22 cellular contexts compared by ENCODE assay signal in genomic region chr22:27542602-27543001, GRCh38.
DNase-seq lines count a peak whose midpoint lies in the region; ATAC-seq, FAIRE-seq and TF ChIP-seq lines count a peak whose summit lies in the region.
"Had no signal": no experiment of that assay in that cellular context is flagged by ENCODE, and none has a peak within 500 bp of the region (broad histone marks: within the 10 kb centered on the region; RNA-seq: fewer than 3 reads in every experiment).

No MANE protein-coding gene starts in this region.

- TF ChIP-seq POLR2A in H1 (IDR thresholded peaks at IDR 0.05; ENCODE audit: control extremely low read depth in 1 of 2, low read depth in 2 of 2, low read length in 2 of 2), result no peak

- H3K23ac ChIP-seq in H1 (ENCODE audit: insufficient read length), result no peak overlapping the region

- no peaks in the 10 kb centered on the region for H3K23me2 ChIP-seq in H1 (ENCODE audit: low read depth, low read length)

- in situ Hi-C loops in mammary epithelial cell (cut with MboI; ENCODE audit: low sequenced_read_pairs in 2 of 2), result no loop called here

- H3K4me1 ChIP-seq in H1 (replicated peaks in 1 of 4; ENCODE audit: control insufficient read depth in 3 of 4, insufficient read depth in 4 of 4, low read length in 3 of 4) (peaks cover 3 to 18% (median 11%) of the 10 kb centered on the region in 4 experiments; a peak in 6 of 7 replicates), mammary epithelial cell (ENCODE audit: insufficient read depth, low read length) (no peaks in the 10 kb centered on the region)
- H3K4me1 ChIP-seq: BE2C had no signal

- no peak overlapping the region for H2BK20ac ChIP-seq in H1 (ENCODE audit: low read length)

- CTCF ChIA-PET in H1 (lab: Charles Lee; ENCODE audit: partially characterized antibody), result interaction anchor here (0.7 kb wide), 1 partner anchor 102 kb away, joined by 3 read pairs; no protein-coding TSS in a partner anchor
- CTCF ChIA-PET in mammary epithelial cell (lab: Charles Lee; ENCODE audit: low non-redundant PET), result no interaction called here

- H3K79me1 ChIP-seq in H1 (ENCODE audit: low read depth, low read length), result no peaks in the 10 kb centered on the region

- H3K14ac ChIP-seq in H1 (ENCODE audit: insufficient read length), result no peak overlapping the region

- H3K9ac ChIP-seq in H1 (replicated peaks in 1 of 4; ENCODE audit: extremely low read depth in 1 of 4, low read depth in 3 of 4, low read length in 3 of 4) (no peak overlapping the region), mammary epithelial cell (ENCODE audit: insufficient read depth, low read length) (no peak overlapping the region)

- dilution Hi-C loops in mammary epithelial cell (cut with HindIII; ENCODE audit: low sequenced_read_pairs), result no loop called here

- FAIRE-seq in H1 (lab: Jason Lieb, UNC), result no peak
- FAIRE-seq: GM12891, H54, RCC 7860 had no signal

- no peak overlapping the region for H4K8ac ChIP-seq in H1 (ENCODE audit: extremely low read depth, insufficient read depth, low read length)

- TF ChIP-seq CTCF in H1 (IDR thresholded peaks at IDR 0.05; ENCODE audit: control extremely low read depth in 1 of 3, insufficient read depth in 1 of 3, low read depth in 1 of 3, low read length in 3 of 3), result no peak
- no peak for TF ChIP-seq CTCF in mammary epithelial cell (conservative IDR thresholded peaks at IDR 0.05 in 1 of 2, IDR thresholded peaks at IDR 0.05 in 1 of 2; ENCODE audit: extremely low read depth in 1 of 2, insufficient read depth in 1 of 2, low read depth in 1 of 2, low read length in 2 of 2)

- no peak overlapping the region for H4K91ac ChIP-seq in H1 (replicated peaks; ENCODE audit: insufficient read length, low read length)

- H3K27ac ChIP-seq in H1 (ENCODE audit: low read depth, low read length), result no peak overlapping the region
- no peak overlapping the region for H3K27ac ChIP-seq in mammary epithelial cell (ENCODE audit: insufficient read depth, low read depth, low read length)
- H3K27ac ChIP-seq: 22Rv1, SK-N-MC had no signal

- no peak overlapping the region for H3K4me2 ChIP-seq in H1 (ENCODE audit: insufficient read depth in 1 of 2, low read depth in 2 of 2, low read length in 2 of 2)
- H3K4me2 ChIP-seq in mammary epithelial cell (ENCODE audit: insufficient read depth, low read depth, low read length), result no peak overlapping the region

- H2AFZ ChIP-seq in H1 (ENCODE audit: low read length) (no peak overlapping the region), mammary epithelial cell (ENCODE audit: low read depth, low read length) (no peak overlapping the region)

- H4K20me1 ChIP-seq in H1 (replicated peaks in 1 of 2; ENCODE audit: control insufficient read depth in 1 of 2, insufficient read depth in 2 of 2, low read length in 2 of 2) (no peaks in the 10 kb centered on the region), mammary epithelial cell (ENCODE audit: insufficient read depth, low read length) (no peaks in the 10 kb centered on the region)

- peak; percentile 6 for DNase-seq in NCI-H1105 (lab: John Stamatoyannopoulos, UW)
- no peak for DNase-seq in NCI-H1105 treated with DMSO at 0.1 percent for 48 hours (lab: John Stamatoyannopoulos, UW)
- DNase-seq in DMS153 treated with DMSO at 0.1 percent for 48 hours (lab: John Stamatoyannopoulos, UW; ENCODE audit: unreplicated experiment), result peak; percentile 25
- peak; percentile 26 to 29 for DNase-seq in NCI-H1930 (lab: John Stamatoyannopoulos, UW)
- DNase-seq in H1 (ENCODE audit: low read depth in 1 of 2, low spot score in 2 of 2), result no peak
- DNase-seq in pons (ENCODE audit: low spot score), result no peak
- DNase-seq in mammary epithelial cell, result no peak
- DNase-seq: BE2C; CD4-positive, CD25-positive, alpha-beta regulatory T cell; DMS79; EL; GDM1; NCI-H187 treated with DMSO at 0.1 percent for 48 hours; NCI-H524; NCI-H774; SIG-M5 had no signal

- POLR2A ChIA-PET in H1 (lab: Charles Lee; ENCODE audit: partially characterized antibody), result no interaction called here

- H3K4me3 ChIP-seq in H1 (ENCODE audit: extremely low read depth in 1 of 4, insufficient read depth in 2 of 4, low read depth in 3 of 4, low read length in 4 of 4), result no peak overlapping the region
- no peak overlapping the region for H3K4me3 ChIP-seq in mammary epithelial cell (replicated peaks in 1 of 3; ENCODE audit: insufficient read depth in 1 of 3, low read depth in 2 of 3, low read length in 3 of 3)
- H3K4me3 ChIP-seq: SK-N-MC had no signal

- no peak for ATAC-seq in GM19324 (IDR thresholded peaks at IDR 0.05; ENCODE audit: low FRiP score, unreplicated experiment)

- no peak overlapping the region for H4K5ac ChIP-seq in H1 (ENCODE audit: insufficient read length, low read depth, low read length)

- TF ChIP-seq RAD21 in H1 (IDR thresholded peaks at IDR 0.05 in 1 of 2, conservative IDR thresholded peaks at IDR 0.05 in 1 of 2; ENCODE audit: low read depth in 2 of 2, low read length in 2 of 2), result no peak

- H3K18ac ChIP-seq in H1 (ENCODE audit: extremely low read depth, low read length), result no peak overlapping the region

- no peak overlapping the region for H3K4ac ChIP-seq in H1 (replicated peaks; ENCODE audit: insufficient read length, low read depth, low read length)

- no peak for TF ChIP-seq EP300 in H1 (IDR thresholded peaks at IDR 0.05; ENCODE audit: borderline replicate concordance in 1 of 2, low read depth in 2 of 2, low read length in 2 of 2)

- H3K27me3 ChIP-seq in H1 (replicated peaks in 1 of 4; ENCODE audit: control insufficient read depth in 3 of 4, extremely low read depth in 1 of 4, insufficient read depth in 3 of 4, low read length in 3 of 4), result no peaks in the 10 kb centered on the region; a peak in 1 of 7 replicates
- no peaks in the 10 kb centered on the region for H3K27me3 ChIP-seq in mammary epithelial cell (ENCODE audit: insufficient read depth, low read length)
- H3K27me3 ChIP-seq: BE2C had no signal

- H3K79me2 ChIP-seq in H1 (ENCODE audit: control insufficient read depth in 1 of 2, insufficient read depth in 2 of 2, low read length in 2 of 2) (no peaks in the 10 kb centered on the region), mammary epithelial cell (ENCODE audit: insufficient read depth, low read length) (no peaks in the 10 kb centered on the region)

- H3K36me3 ChIP-seq in H1 (ENCODE audit: control insufficient read depth in 2 of 4, insufficient read depth in 4 of 4, low read length in 3 of 4), result no peaks in the 10 kb centered on the region
- no peaks in the 10 kb centered on the region for H3K36me3 ChIP-seq in mammary epithelial cell (ENCODE audit: insufficient read depth, low read length)
- H3K36me3 ChIP-seq: BE2C had no signal

- 90% methylated on average over 6 of the region's 6 CpGs; no CpG with 5 or more reads in 1 of the 2 experiments for WGBS in H1 (ENCODE audit: extremely low coverage in 1 of 2, insufficient coverage in 1 of 2, insufficient read length in 1 of 2, insufficient replicate concordance in 2 of 2, low coverage in 1 of 2, low lambda C conversion rate in 2 of 2, missing lambda C conversion rate in 1 of 2), 2 experiments
- 85% methylated on average over 6 of the region's 6 CpGs for WGBS in mammary epithelial cell (ENCODE audit: low coverage, missing lambda C conversion rate)

- H3K9me3 ChIP-seq in H1 (ENCODE audit: insufficient read depth in 2 of 2, low read depth in 1 of 2, low read length in 1 of 2) (no peaks in the 10 kb centered on the region), mammary epithelial cell (replicated peaks; ENCODE audit: insufficient read depth, low read length) (no peaks in the 10 kb centered on the region)
- H3K9me3 ChIP-seq: BE2C had no signal

- peak overlapping the region; percentile 49; the same call in 1 of the 2 replicates for H2BK5ac ChIP-seq in H1 (ENCODE audit: low read depth, low read length)

- H2BK12ac ChIP-seq in H1 (ENCODE audit: low read depth, low read length), result no peak overlapping the region

- intact Hi-C loops in mammary epithelial cell (cut with micrococcal nuclease), result no loop called here

- 0 out of 2 replicates have a peak overlapping the region, but pooled peaks have one; percentile 65 for H2AK5ac ChIP-seq in H1 (ENCODE audit: low read depth, low read length)

- H3K56ac ChIP-seq in H1 (replicated peaks; ENCODE audit: insufficient read length, low read depth, low read length), result no peak overlapping the region

- no TSS peak for BruUV-seq in mammary epithelial cell (replicated peaks; lab: Mats Ljungman, UMichigan)

- H2BK120ac ChIP-seq in H1 (replicated peaks; ENCODE audit: low read depth, low read length), result peak overlapping the region; percentile 16

- H2BK15ac ChIP-seq in H1 (ENCODE audit: low read length), result no peak overlapping the region

TF ChIP-seq in H1, 55 proteins besides CTCF, POLR2A, EP300 and RAD21:
- TF ChIP-seq YY1 (IDR thresholded peaks at IDR 0.05; ENCODE audit: low read depth, low read length), result no peak
- TF ChIP-seq TAF1 (IDR thresholded peaks at IDR 0.05; ENCODE audit: low read depth, low read length), result no peak
- no peak for TF ChIP-seq SAP30 (IDR thresholded peaks at IDR 0.05; ENCODE audit: insufficient read depth, insufficient replicate concordance, low read length)
- no peak for TF ChIP-seq SIX5 (IDR thresholded peaks at IDR 0.05; ENCODE audit: low read depth, low read length)
- no peak for TF ChIP-seq NRF1 (IDR thresholded peaks at IDR 0.05; ENCODE audit: low read depth, low read length)
- TF ChIP-seq ZNF274 (IDR thresholded peaks at IDR 0.05; ENCODE audit: borderline replicate concordance, extremely low read depth, low read length), result no peak
- no peak for TF ChIP-seq TCF12 (IDR thresholded peaks at IDR 0.05; ENCODE audit: low read depth, low read length)
- TF ChIP-seq USF2 (IDR thresholded peaks at IDR 0.05; ENCODE audit: low read length), result no peak
- no peak for TF ChIP-seq PHF8 (conservative IDR thresholded peaks at IDR 0.05; ENCODE audit: low read depth, low read length)
- no peak for TF ChIP-seq MAFK (IDR thresholded peaks at IDR 0.05; ENCODE audit: low read depth, low read length)
- no peak for TF ChIP-seq SIN3A (conservative IDR thresholded peaks at IDR 0.05 in 1 of 2, IDR thresholded peaks at IDR 0.05 in 1 of 2; ENCODE audit: low read depth in 1 of 2, low read length in 2 of 2)
- no peak for TF ChIP-seq KDM4A (IDR thresholded peaks at IDR 0.05; ENCODE audit: low read depth, low read length, severe bottlenecking)

Comparison
In these comparisons a context has a peak if more than half of its experiments do, and no peak if none do; other contexts are left out.
1. DNase-seq: peak in NCI-H1105 (single experiment), DMS153 treated with DMSO at 0.1 percent for 48 hours (single experiment) and NCI-H1930 (2 of 2); none in NCI-H1105 treated with DMSO at 0.1 percent for 48 hours (single experiment), H1 (0 of 2), pons (single experiment) and mammary epithelial cell (single experiment).